In genomic region chr3:183253364-183253960, GRCh38 we compare ENCODE assay signal across 8 cellular contexts. TPM values are rescaled to one million over a fixed set of nuclear protein-coding genes. Genes with fewer than 3 reads are reported as not detected.
DNase-seq lines count a peak whose midpoint lies in the region; ATAC-seq and TF ChIP-seq lines count a peak whose summit lies in the region.

No MANE protein-coding gene starts in this region.

- peaks cover under 1% of the 10 kb centered on the region for H3K36me3 Mint-ChIP-seq in effector memory CD8-positive, alpha-beta T cell (ENCODE audit: insufficient read depth)

- H3K27me3 ChIP-seq in HUES6 (ENCODE audit: control insufficient read depth, insufficient read depth, low read length) (peaks cover 41% of the 10 kb centered on the region), lung (ENCODE audit: control insufficient read depth, insufficient read depth) (no peaks in the 10 kb centered on the region)

- H3K27ac ChIP-seq in HUES6 (ENCODE audit: low read depth, low read length) (no peak overlapping the region), lung (ENCODE audit: low read depth in 1 of 2, low read length in 1 of 2) (peak overlapping the region; percentile 93 to 97)

- TF ChIP-seq CTCF in WI38 (IDR thresholded peaks at IDR 0.05; ENCODE audit: low read depth, low read length) (no peak), lung (IDR thresholded peaks at IDR 0.05; ENCODE audit: control extremely low read depth, extremely low read depth) (no peak)

- H3K27ac Mint-ChIP-seq in effector memory CD8-positive, alpha-beta T cell, result peak overlapping the region in 1 of 2 donors; percentile 14
- peak overlapping the region in 1 of 2 donors; percentile 82 for H3K27ac Mint-ChIP-seq in stimulated activated naive CD8-positive, alpha-beta T cell treated with anti-CD3 and anti-CD28 coated beads, Interleukin-15, amount 100 ng/mL, for 72 hours

- DNase-seq in COR-L47 (lab: John Stamatoyannopoulos, UW), result peak; percentile 41
- peak; percentile 9 to 25 (median 9) for DNase-seq in effector memory CD8-positive, alpha-beta T cell
- peak; percentile 74 for DNase-seq in lung (ENCODE audit: low spot score)
- peak; percentile 36 to 40 for DNase-seq in stimulated activated naive CD8-positive, alpha-beta T cell treated with anti-CD3 and anti-CD28 coated beads, Interleukin-15, amount 100 ng/mL, for 72 hours
- no peak for DNase-seq in NCI-H1048 (lab: John Stamatoyannopoulos, UW)

- H3K4me3 ChIP-seq in HUES6 (ENCODE audit: low read depth, low read length), result peak overlapping the region; percentile 87
- peak overlapping the region; percentile 59 for H3K4me3 ChIP-seq in WI38 (ENCODE audit: low read depth, low read length)
- H3K4me3 ChIP-seq in lung, result peak overlapping the region; percentile 81

- H3K4me1 Mint-ChIP-seq in effector memory CD8-positive, alpha-beta T cell (ENCODE audit: low read depth in 2 of 2), result peaks cover 6 to 9% of the 10 kb centered on the region in 2 donors
- peaks cover 12% of the 10 kb centered on the region for H3K4me1 Mint-ChIP-seq in stimulated activated naive CD8-positive, alpha-beta T cell treated with anti-CD3 and anti-CD28 coated beads, Interleukin-15, amount 100 ng/mL, for 72 hours

- H3K4me3 Mint-ChIP-seq in effector memory CD8-positive, alpha-beta T cell, result peak overlapping the region; percentile 77 to 78
- peak overlapping the region; percentile 78 to 86 for H3K4me3 Mint-ChIP-seq in stimulated activated naive CD8-positive, alpha-beta T cell treated with anti-CD3 and anti-CD28 coated beads, Interleukin-15, amount 100 ng/mL, for 72 hours

- H3K27me3 Mint-ChIP-seq in effector memory CD8-positive, alpha-beta T cell, result peaks cover 15 to 18% of the 10 kb centered on the region in 2 donors
- peaks cover 56% of the 10 kb centered on the region for H3K27me3 Mint-ChIP-seq in stimulated activated naive CD8-positive, alpha-beta T cell treated with anti-CD3 and anti-CD28 coated beads, Interleukin-15, amount 100 ng/mL, for 72 hours

- peak; percentile 63 for ATAC-seq in effector memory CD8-positive, alpha-beta T cell (replicated peaks)
- peak; percentile 68 for ATAC-seq in lung (ENCODE audit: insufficient read depth, low FRiP score)
- peak; percentile 60 for ATAC-seq in stimulated activated naive CD8-positive, alpha-beta T cell treated with anti-CD3 and anti-CD28 coated beads, Interleukin-15, amount 100 ng/mL, for 72 hours
- ATAC-seq in GM21367 (IDR thresholded peaks at IDR 0.05; ENCODE audit: unreplicated experiment), result no peak

- WGBS in lung, 2 donors, result 0% methylated on average over 48 of the region's 48 CpGs

- H3K9ac ChIP-seq in HUES6 (ENCODE audit: low read length), result peak overlapping the region; percentile 83

- H3K9me3 Mint-ChIP-seq in effector memory CD8-positive, alpha-beta T cell, result no peaks in the 10 kb centered on the region
- H3K9me3 Mint-ChIP-seq in stimulated activated naive CD8-positive, alpha-beta T cell treated with anti-CD3 and anti-CD28 coated beads, Interleukin-15, amount 100 ng/mL, for 72 hours, result no peaks in the 10 kb centered on the region

- H3K4me1 ChIP-seq in HUES6 (ENCODE audit: control insufficient read depth, insufficient read depth, low read length) (peaks cover 24% of the 10 kb centered on the region), lung (ENCODE audit: control insufficient read depth in 2 of 2, insufficient read depth in 2 of 2, low read length in 2 of 2) (peaks cover 0 to 2% of the 10 kb centered on the region in 2 donors)

- no peaks in the 10 kb centered on the region for H3K9me3 ChIP-seq in HUES6 (ENCODE audit: control insufficient read depth, insufficient read depth, low read depth, low read length)
- H3K9me3 ChIP-seq in lung (ENCODE audit: control insufficient read depth in 2 of 2, insufficient read depth in 1 of 2, low read length in 1 of 2), result peaks cover 0 to 4% of the 10 kb centered on the region in 2 donors

- H3K36me3 ChIP-seq in HUES6 (ENCODE audit: control insufficient read depth, insufficient read depth, low read length), result 0 out of 2 replicates have a peak, but pooled peaks cover 2% of the 10 kb centered on the region
- H3K36me3 ChIP-seq in lung (ENCODE audit: control insufficient read depth in 2 of 2, insufficient read depth in 2 of 2, low read length in 2 of 2), result no peaks in the 10 kb centered on the region

RNA-seq across cellular contexts. Expression of gene B3GNT5, which starts 0.4 kb away (rescaled TPM):
- 10 to 100 TPM; 28.1 to 43.1 TPM for total RNA-seq in lung
- polyA plus RNA-seq in lung, result 10 to 100 TPM; 13.5 to 25.4 TPM
